ENCODE assay signal across 16 cellular contexts in genomic region chr12:113413488-113413939, GRCh38. TPM values are rescaled to one million over a fixed set of nuclear protein-coding genes. Genes with fewer than 3 reads are reported as not detected.
DNase-seq lines count a peak whose midpoint lies in the region; ATAC-seq and TF ChIP-seq lines count a peak whose summit lies in the region.
"Had no signal": no experiment of that assay in that cellular context is flagged by ENCODE, and none has a peak within 500 bp of the region (broad histone marks: within the 10 kb centered on the region; RNA-seq: fewer than 3 reads in every experiment).

No MANE protein-coding gene starts in this region.

- H3K4me1 ChIP-seq in neuronal stem cell (ENCODE audit: control insufficient read depth in 2 of 2, insufficient read depth in 1 of 2, low read depth in 1 of 2, low read length in 2 of 2), result peaks cover 1 to 2% of the 10 kb centered on the region in 2 donors

- H3K18ac ChIP-seq in neuronal stem cell (ENCODE audit: low read length), result peak overlapping the region; percentile 15

- H3K9me3 ChIP-seq in neuronal stem cell (replicated peaks in 1 of 2; ENCODE audit: control insufficient read depth in 2 of 2, insufficient read depth in 1 of 2, low read depth in 1 of 2, low read length in 2 of 2), result no peaks in the 10 kb centered on the region

- no peaks in the 10 kb centered on the region for H3K79me1 ChIP-seq in neuronal stem cell (ENCODE audit: low read depth, low read length)

- H2BK15ac ChIP-seq in neuronal stem cell (ENCODE audit: low read length), result peak overlapping the region; percentile 51

- H4K8ac ChIP-seq in neuronal stem cell (ENCODE audit: low read depth, low read length), result no peak overlapping the region

- no peak overlapping the region for H2BK120ac ChIP-seq in neuronal stem cell (ENCODE audit: low read depth, low read length)

- no peaks in the 10 kb centered on the region for H3K27me3 ChIP-seq in neuronal stem cell (ENCODE audit: control insufficient read depth in 3 of 3, insufficient read depth in 3 of 3, low read depth in 1 of 3, low read length in 3 of 3)

- no peak overlapping the region for H3K9ac ChIP-seq in neuronal stem cell (ENCODE audit: low read depth, low read length, poor library complexity)

- no peak overlapping the region for H2BK12ac ChIP-seq in neuronal stem cell (ENCODE audit: low read length)

- TF ChIP-seq CTCF in epithelial cell of esophagus (IDR thresholded peaks at IDR 0.05; ENCODE audit: insufficient read depth, low read depth, low read length, missing control alignments), result no peak

- H3K23ac ChIP-seq in neuronal stem cell (ENCODE audit: low read depth, low read length, poor library complexity), result peak overlapping the region; percentile 67

- H3K4ac ChIP-seq in neuronal stem cell (ENCODE audit: low read length), result no peak overlapping the region

- H3K27ac ChIP-seq in neuronal stem cell (replicated peaks; ENCODE audit: low read length), result no peak overlapping the region
- H3K27ac ChIP-seq: PC-9 had no signal

- no peak for ATAC-seq in GM21723 (IDR thresholded peaks at IDR 0.05; ENCODE audit: unreplicated experiment)
- ATAC-seq: effector memory CD8-positive, alpha-beta T cell had no signal

- H3K14ac ChIP-seq in neuronal stem cell (ENCODE audit: low read length), result no peak overlapping the region

- no peak overlapping the region for H3K4me2 ChIP-seq in neuronal stem cell (ENCODE audit: insufficient read depth, low read length, poor library complexity, severe bottlenecking)
- H3K4me2 ChIP-seq: PC-9 had no signal

- H2AK5ac ChIP-seq in neuronal stem cell (ENCODE audit: low read depth, low read length), result peak overlapping the region; percentile 57

- H3K4me3 ChIP-seq in epithelial cell of esophagus (ENCODE audit: low read length) (no peak overlapping the region), neuronal stem cell (ENCODE audit: low read length in 2 of 2) (no peak overlapping the region)
- H3K4me3 ChIP-seq: PC-9 had no signal

- DNase-seq in NCI-H2029 (lab: John Stamatoyannopoulos, UW) (peak; percentile 73), NCI-H2029 treated with DMSO at 0.1 percent for 48 hours (lab: John Stamatoyannopoulos, UW) (no peak), M059J (ENCODE audit: low read depth) (peak; percentile 58), epithelial cell of esophagus (ENCODE audit: low read depth) (peak; percentile 30), neuronal stem cell (ENCODE audit: low spot score) (no peak), hypothalamus (lab: John Stamatoyannopoulos, UW) (no peak), cerebellar nuclear complex (lab: John Stamatoyannopoulos, UW) (no peak)
- DNase-seq: amygdala; effector memory CD8-positive, alpha-beta T cell; NCI-H146; PC-9; retina had no signal

- H2BK5ac ChIP-seq in neuronal stem cell (ENCODE audit: low read length), result no peak overlapping the region

- H3K36me3 ChIP-seq in neuronal stem cell (replicated peaks in 1 of 2; ENCODE audit: control insufficient read depth in 2 of 2, insufficient read depth in 2 of 2, low read length in 2 of 2), result no peaks in the 10 kb centered on the region

- H2AFZ ChIP-seq in neuronal stem cell (ENCODE audit: low read length), result no peak overlapping the region
- H2AFZ ChIP-seq: PC-9 had no signal

- H4K91ac ChIP-seq in neuronal stem cell (ENCODE audit: low read depth, low read length, poor library complexity), result no peak overlapping the region

- no CpG with 5 or more reads among the region's 11 CpGs for WGBS in neuronal stem cell (ENCODE audit: extremely low coverage in 2 of 2, insufficient read length in 2 of 2, insufficient replicate concordance in 1 of 2), 2 donors

RNA-seq across cellular contexts. Expression of gene SDSL, which starts 8.7 kb away (rescaled TPM):
- 4.2 and 6.7 TPM in 2 replicates for total RNA-seq in M059J (2014; rRNA removed; shearing (Covaris generic))
- 1.0 TPM for polyA plus RNA-seq in neuronal stem cell (2013, experiment 1 of 2)
- 0.90 TPM for polyA plus RNA-seq in neuronal stem cell (2013, experiment 2 of 2)

RNA-seq across cellular contexts. Expression of gene SDS, which starts 9.8 kb away (rescaled TPM):
- 0.05 and 0.10 TPM in 2 replicates for total RNA-seq in M059J (2014; rRNA removed; shearing (Covaris generic))
- polyA plus RNA-seq in neuronal stem cell (2013, experiment 1 of 2), result 0.08 TPM
- polyA plus RNA-seq in neuronal stem cell (2013, experiment 2 of 2), result 0.07 TPM
- total RNA-seq: PC-9, temporal lobe had no signal

RNA-seq across cellular contexts. Expression of gene PLBD2, which starts 55.1 kb away (rescaled TPM):
- total RNA-seq in M059J (2014; rRNA removed; shearing (Covaris generic)), result 14.3 and 22.8 TPM in 2 replicates
- 23.8 TPM for polyA plus RNA-seq in neuronal stem cell (2013, experiment 1 of 2)
- 24.2 TPM for polyA plus RNA-seq in neuronal stem cell (2013, experiment 2 of 2)

RNA-seq across cellular contexts. Expression of gene LHX5, which starts 58.2 kb away (rescaled TPM):
- total RNA-seq in M059J (2014; rRNA removed; shearing (Covaris generic)), result 0.02 TPM in 1 of 2 replicates, not detected in the other
- polyA plus RNA-seq in neuronal stem cell (2013, experiment 1 of 2), result 8.4 TPM
- polyA plus RNA-seq in neuronal stem cell (2013, experiment 2 of 2), result 8.3 TPM
- total RNA-seq: G401, mucosa of gallbladder had no signal

Comparison
In these comparisons a context has a peak if more than half of its experiments do, and no peak if none do; other contexts are left out.
1. DNase-seq: peak in NCI-H2029 (single experiment), M059J (single experiment) and epithelial cell of esophagus (single experiment); none in NCI-H2029 treated with DMSO at 0.1 percent for 48 hours (single experiment), neuronal stem cell (single experiment), hypothalamus (0 of 51) and cerebellar nuclear complex (0 of 2).